9 cellular contexts compared by ENCODE assay signal in the genomic region with DNA sequence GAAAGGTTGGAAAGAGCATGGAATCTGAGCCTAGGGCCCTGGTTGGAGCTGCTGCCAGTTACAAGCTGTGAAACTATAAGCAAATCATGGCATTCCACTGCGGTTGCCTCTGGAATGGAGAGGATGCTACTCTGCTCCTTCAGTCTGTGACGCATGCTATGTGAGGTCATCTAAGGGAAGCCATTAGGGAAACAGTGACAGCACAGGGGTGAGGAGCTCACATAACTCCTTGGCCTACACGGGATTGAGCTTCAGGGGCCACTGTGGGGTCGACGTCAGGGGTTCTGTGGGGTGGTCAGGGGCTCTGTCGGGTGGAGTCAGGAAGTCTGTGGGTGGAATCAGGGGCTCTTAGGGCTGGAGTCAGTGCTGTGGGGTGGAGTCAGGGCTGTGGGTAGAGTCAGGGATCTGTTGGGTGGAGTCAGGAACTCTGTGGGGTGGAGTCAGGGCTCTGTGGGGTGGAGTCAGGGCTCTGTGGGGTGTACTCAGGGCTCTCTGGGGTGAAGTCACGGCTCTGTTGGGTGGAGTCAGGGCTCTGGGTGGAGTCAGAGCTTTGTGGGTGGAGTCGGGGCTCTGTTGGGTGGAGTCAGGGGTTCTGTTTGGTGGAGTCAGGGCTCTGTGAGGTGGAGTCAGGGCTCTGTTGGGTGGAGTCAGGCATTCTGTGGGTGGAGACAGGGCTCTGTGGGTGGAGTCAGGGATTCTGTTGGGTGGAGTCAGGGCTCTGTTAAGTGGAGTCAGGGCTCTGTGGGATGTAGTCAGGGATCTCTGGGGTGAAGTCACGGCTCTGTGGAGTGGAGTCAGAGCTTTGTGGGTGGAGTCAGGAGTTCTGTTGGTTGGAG. TPM values are rescaled to one million over a fixed set of nuclear protein-coding genes. Genes with fewer than 3 reads are reported as not detected.
DNase-seq lines count a peak whose midpoint lies in the region; ATAC-seq and TF ChIP-seq lines count a peak whose summit lies in the region.
"Had no signal": no experiment of that assay in that cellular context is flagged by ENCODE, and none has a peak within 500 bp of the region (broad histone marks: within the 10 kb centered on the region; RNA-seq: fewer than 3 reads in every experiment).

No MANE protein-coding gene starts in this region.

- no peak overlapping the region for H3K27ac Mint-ChIP-seq in activated CD8-positive, alpha-beta T cell treated with anti-CD3 and anti-CD28 coated beads for 36 hours

- intact Hi-C loops in activated CD8-positive, alpha-beta T cell treated with anti-CD3 and anti-CD28 coated beads for 36 hours (cut with micrococcal nuclease): no loop called here

- H3K27me3 Mint-ChIP-seq in activated CD8-positive, alpha-beta T cell treated with anti-CD3 and anti-CD28 coated beads for 36 hours: peaks cover 16% of the 10 kb centered on the region

- no peak overlapping the region for H3K4me2 ChIP-seq in parathyroid adenoma (ENCODE audit: low read length)

- POLR2A ChIA-PET in activated CD8-positive, alpha-beta T cell treated with anti-CD3 and anti-CD28 coated beads for 36 hours (lab: Charles Lee): interaction anchor here (0.7 kb wide), 1 partner anchor 738 kb away, joined by 3 read pairs; no protein-coding TSS in a partner anchor

- H3K36me3 Mint-ChIP-seq in activated CD8-positive, alpha-beta T cell treated with anti-CD3 and anti-CD28 coated beads for 36 hours (ENCODE audit: low read depth): no peaks in the 10 kb centered on the region

- no peak overlapping the region; the same call in 1 of the 2 replicates for H3K4me3 ChIP-seq in Jurkat, Clone E6-1 (ENCODE audit: low read length)
- H3K4me3 ChIP-seq in parathyroid adenoma (ENCODE audit: low read depth, low read length): no peak overlapping the region
- H3K4me3 ChIP-seq: BLaER1 treated with 17β-estradiol and CSF1 and Interleukin-3, amounts not matched to agents 10 nM and 100 nM had no signal

- no peaks in the 10 kb centered on the region for H3K9me3 Mint-ChIP-seq in activated CD8-positive, alpha-beta T cell treated with anti-CD3 and anti-CD28 coated beads for 36 hours

- peak overlapping the region; percentile 32 for H3K27ac ChIP-seq in parathyroid adenoma

- no peaks in the 10 kb centered on the region for H3K79me2 ChIP-seq in parathyroid adenoma

- H3K4me3 Mint-ChIP-seq in activated CD8-positive, alpha-beta T cell treated with anti-CD3 and anti-CD28 coated beads for 36 hours: no peak overlapping the region

- ATAC-seq in activated CD8-positive, alpha-beta T cell treated with anti-CD3 and anti-CD28 coated beads for 36 hours: peak; percentile 93

- no peaks in the 10 kb centered on the region for H3K27me3 ChIP-seq in parathyroid adenoma (ENCODE audit: control insufficient read depth, insufficient read depth, low read length)
- H3K27me3 ChIP-seq: BLaER1 treated with 17β-estradiol and CSF1 and Interleukin-3, amounts not matched to agents 10 nM and 100 nM had no signal

- peaks cover 2% of the 10 kb centered on the region for H3K4me1 Mint-ChIP-seq in activated CD8-positive, alpha-beta T cell treated with anti-CD3 and anti-CD28 coated beads for 36 hours (ENCODE audit: low read depth)

- H3K4me1 ChIP-seq in parathyroid adenoma: peaks cover 24% of the 10 kb centered on the region

- TF ChIP-seq CTCF in activated CD8-positive, alpha-beta T cell treated with anti-CD3 and anti-CD28 coated beads for 36 hours (IDR thresholded peaks at IDR 0.05): no peak
- no peak for TF ChIP-seq CTCF in parathyroid adenoma (IDR thresholded peaks at IDR 0.05)

- CTCF ChIA-PET in activated CD8-positive, alpha-beta T cell treated with anti-CD3 and anti-CD28 coated beads for 36 hours (lab: Charles Lee): interaction anchor here (0.7 kb wide), 1 partner anchor 147 kb away, joined by 3 read pairs; no protein-coding TSS in a partner anchor

- no peaks in the 10 kb centered on the region for H3K36me3 ChIP-seq in parathyroid adenoma (ENCODE audit: control insufficient read depth, insufficient read depth, low read length)
- H3K36me3 ChIP-seq: BLaER1 treated with 17β-estradiol and CSF1 and Interleukin-3, amounts not matched to agents 10 nM and 100 nM had no signal

- no peak overlapping the region for H3K9ac ChIP-seq in parathyroid adenoma
- H3K9ac ChIP-seq: BLaER1 treated with 17β-estradiol and CSF1 and Interleukin-3, amounts not matched to agents 10 nM and 100 nM had no signal

- DNase-seq in NCI-H1694 (lab: John Stamatoyannopoulos, UW) (peak; percentile 27), NCI-H1694 treated with DMSO at 0.1 percent for 48 hours (lab: John Stamatoyannopoulos, UW) (no peak), fibroblast of the conjunctiva (ENCODE audit: low read depth) (peak; percentile 98), AML-193 (lab: John Stamatoyannopoulos, UW) (no peak), KG1 (lab: John Stamatoyannopoulos, UW) (no peak)
- DNase-seq in Jurkat, Clone E6-1 (ENCODE audit: low read depth, low spot score): peak; percentile 60
- peak; percentile 51 for DNase-seq in activated CD8-positive, alpha-beta T cell treated with anti-CD3 and anti-CD28 coated beads for 36 hours

- H2AFZ ChIP-seq in parathyroid adenoma: peak overlapping the region; percentile 62

- H3K9me3 ChIP-seq in parathyroid adenoma (ENCODE audit: control insufficient read depth, low read length): no peaks in the 10 kb centered on the region

RNA-seq across cellular contexts. Expression of a gene that starts 35.8 kb away (rescaled TPM):
- polyA plus RNA-seq in Jurkat, Clone E6-1 (2012; ENCODE audit: insufficient read depth, insufficient read length): not detected
- total RNA-seq in activated CD8-positive, alpha-beta T cell treated with anti-CD3 and anti-CD28 coated beads for 36 hours: not detected

Comparison
In these comparisons a context has a peak if more than half of its experiments do, and no peak if none do; other contexts are left out.
1. DNase-seq: peak in NCI-H1694 (single experiment), Jurkat, Clone E6-1 (single experiment), activated CD8-positive, alpha-beta T cell treated with anti-CD3 and anti-CD28 coated beads for 36 hours (single experiment) and fibroblast of the conjunctiva (single experiment); none in NCI-H1694 treated with DMSO at 0.1 percent for 48 hours (single experiment), AML-193 (0 of 2) and KG1 (single experiment).